Comparison of ENCODE assay signal across 15 cellular contexts in the genomic region with DNA sequence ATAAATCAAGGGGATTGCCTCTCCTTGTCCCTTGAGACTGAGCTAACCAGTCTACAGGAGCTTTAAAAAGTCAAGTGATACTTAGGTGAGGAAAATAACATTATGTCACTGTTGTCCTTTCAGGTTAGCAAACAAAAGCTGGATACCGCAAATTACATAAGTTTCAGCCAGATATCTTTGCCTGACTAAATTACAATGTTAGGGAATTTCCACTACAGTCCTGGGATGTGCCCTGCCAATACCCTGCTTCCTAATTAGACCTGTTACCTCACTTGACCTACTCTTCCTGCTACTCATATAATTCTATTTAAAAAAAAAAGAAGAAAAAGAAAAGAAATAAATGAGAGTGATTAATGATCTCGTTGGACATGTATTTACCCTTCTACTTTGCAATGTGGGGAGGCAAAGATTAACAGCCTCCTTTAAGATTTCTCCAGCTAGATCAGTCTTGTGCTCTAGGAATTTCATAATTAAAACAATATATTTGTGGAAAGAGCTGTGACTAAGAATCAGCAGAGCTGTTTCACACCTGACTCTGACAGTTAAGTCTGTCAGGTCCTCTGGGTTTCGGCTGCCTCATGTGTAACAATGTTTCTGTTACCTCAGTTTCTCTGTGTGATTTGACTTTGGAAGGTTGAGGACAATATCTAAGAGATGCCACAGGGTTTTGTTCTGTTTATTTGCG.
DNase-seq lines count a peak whose midpoint lies in the region; ATAC-seq, FAIRE-seq and TF ChIP-seq lines count a peak whose summit lies in the region.
"Had no signal": no experiment of that assay in that cellular context is flagged by ENCODE, and none has a peak within 500 bp of the region (broad histone marks: within the 10 kb centered on the region; RNA-seq: fewer than 3 reads in every experiment).

No MANE protein-coding gene starts in this region.

- H3K4me1 ChIP-seq in body of pancreas (no peaks in the 10 kb centered on the region), lower lobe of right lung (peaks cover 4% of the 10 kb centered on the region)
- H3K4me1 ChIP-seq: psoas muscle had no signal

- TF ChIP-seq POLR2A in body of pancreas (IDR thresholded peaks at IDR 0.05): no peak

- H3K27ac ChIP-seq in body of pancreas (peak overlapping the region in 2 of 4 donors; percentile 2 to 43), lower lobe of right lung (no peak overlapping the region)
- H3K27ac ChIP-seq: psoas muscle had no signal

- no peak overlapping the region for H3K4me3 ChIP-seq in body of pancreas
- H3K4me3 ChIP-seq in lower lobe of right lung: no peak overlapping the region
- H3K4me3 ChIP-seq: heart left ventricle, psoas muscle had no signal

- FAIRE-seq in D721Med (lab: Jason Lieb, UNC): peak; percentile 70

- no peaks in the 10 kb centered on the region for H3K36me3 ChIP-seq in body of pancreas (replicated peaks in 1 of 2; ENCODE audit: insufficient read depth in 1 of 2, low read depth in 2 of 2)
- no peaks in the 10 kb centered on the region for H3K36me3 ChIP-seq in lower lobe of right lung
- H3K36me3 ChIP-seq: heart left ventricle had no signal

- intact Hi-C loops in body of pancreas (cut with DNase I): no loop called here
- intact Hi-C loops in lower lobe of right lung (cut with DNase I): no loop called here

- H3K27me3 ChIP-seq in body of pancreas (no peaks in the 10 kb centered on the region), lower lobe of right lung (ENCODE audit: low read depth) (no peaks in the 10 kb centered on the region)
- H3K27me3 ChIP-seq: heart left ventricle had no signal

- TF ChIP-seq CTCF in D721Med (IDR thresholded peaks at IDR 0.05; ENCODE audit: insufficient read depth, missing control alignments) (no peak), body of pancreas (IDR thresholded peaks at IDR 0.05) (no peak), lower lobe of right lung (IDR thresholded peaks at IDR 0.05) (no peak)

- H3K9me3 ChIP-seq in body of pancreas (no peaks in the 10 kb centered on the region), lower lobe of right lung (no peaks in the 10 kb centered on the region)
- H3K9me3 ChIP-seq: psoas muscle had no signal

- 39 to 45% methylated on average over 4 of the region's 4 CpGs for WGBS in body of pancreas, 2 donors

- DNase-seq in D721Med (ENCODE audit: insufficient read length, low spot score) (no peak), NCI-H2029 (lab: John Stamatoyannopoulos, UW) (peak; percentile 90), body of pancreas (no peak), lower lobe of right lung (no peak), SW 1271 (lab: John Stamatoyannopoulos, UW) (no peak), NCI-H1105 (lab: John Stamatoyannopoulos, UW) (no peak), NCI-H524 treated with DMSO at 0.1 percent for 48 hours (lab: John Stamatoyannopoulos, UW) (no peak)
- DNase-seq: activated naive CD8-positive, alpha-beta T cell treated with anti-CD3 and anti-CD28 coated beads, Interleukin-2, amount 10 ng/mL, durations not matched to agents 7 days and 5 days; heart left ventricle; NCI-H524; psoas muscle; SIG-M5; stimulated activated CD4-positive, alpha-beta T cell treated with anti-CD3 and anti-CD28 coated beads, Interleukin-4, amount 100 ng/mL, for 4 hours; stimulated activated naive CD8-positive, alpha-beta T cell treated with anti-CD3 and anti-CD28 coated beads, Interleukin-15, Interleukin-2, amounts not matched to agents 100 U/mL and 50 U/mL, for 24 hours had no signal

- ATAC-seq in body of pancreas: peak; percentile 80
- peak; percentile 90 to 96 for ATAC-seq in lower lobe of right lung
- ATAC-seq in GM19463 (IDR thresholded peaks at IDR 0.05; ENCODE audit: unreplicated experiment): no peak
- ATAC-seq: psoas muscle; stimulated activated naive CD8-positive, alpha-beta T cell treated with anti-CD3 and anti-CD28 coated beads, Interleukin-15, Interleukin-2, amounts not matched to agents 100 U/mL and 50 U/mL, for 24 hours had no signal
